21 cellular contexts compared by ENCODE assay signal in genomic region chrX:53269536-53270107, GRCh38. TPM values are rescaled to one million over a fixed set of nuclear protein-coding genes. Genes with fewer than 3 reads are reported as not detected.
"Had no signal": no experiment of that assay in that cellular context is flagged by ENCODE, and none has a peak within 500 bp of the region (broad histone marks: within the 10 kb centered on the region; RNA-seq: fewer than 3 reads in every experiment).

No MANE protein-coding gene starts in this region.

- H3K4me1 ChIP-seq: SJSA1 had no signal

- H3K27me3 ChIP-seq: SJSA1 had no signal

- H3K36me3 ChIP-seq: SJSA1 had no signal

- H3K27ac ChIP-seq: HL-60, SJSA1, SK-N-MC had no signal

- H3K9me3 ChIP-seq: SJSA1 had no signal

- H3K4me3 ChIP-seq: SJSA1, SK-N-MC had no signal

- DNase-seq: KBM-7, MV-4-11, NCI-H1048, NCI-H1105, NCI-H1417, NCI-H1436 treated with DMSO at 0.1 percent for 48 hours, NCI-H1694, NCI-H187 treated with DMSO at 0.1 percent for 48 hours, NCI-H2029 treated with DMSO at 0.1 percent for 48 hours, NCI-H2227 treated with DMSO at 0.1 percent for 48 hours, NCI-H524, NCI-H526 treated with DMSO at 0.1 percent for 48 hours, NCI-H748 treated with DMSO at 0.1 percent for 48 hours, Right ventricle myocardium superior, RPMI8226, SIG-M5, T-helper 1 cell had no signal

RNA-seq across cellular contexts. Expression of gene IQSEC2, which starts 11.8 kb away (rescaled TPM):
- polyA plus RNA-seq: IgD-negative memory B cell had no signal
